Comparison of ENCODE assay signal across 10 cellular contexts in genomic region chr14:72535485-72535884, GRCh38.
A peak's percentile ranks its signal among the peaks of the same experiment; 100 is the strongest.
DNase-seq lines count a peak whose midpoint lies in the region; ATAC-seq, FAIRE-seq and TF ChIP-seq lines count a peak whose summit lies in the region.
"Had no signal": no experiment of that assay in that cellular context is flagged by ENCODE, and none has a peak within 500 bp of the region (broad histone marks: within the 10 kb centered on the region; RNA-seq: fewer than 3 reads in every experiment).

No MANE protein-coding gene starts in this region.

- no peak overlapping the region for H3K27ac Mint-ChIP-seq in memory B cell

- no peaks in the 10 kb centered on the region for H3K27me3 Mint-ChIP-seq in memory B cell

- no peaks in the 10 kb centered on the region for H3K36me3 ChIP-seq in Peyer's patch
- H3K36me3 ChIP-seq: ascending aorta had no signal

- no peak overlapping the region for H3K4me3 ChIP-seq in Peyer's patch
- H3K4me3 ChIP-seq: ascending aorta had no signal

- H3K27ac ChIP-seq in Peyer's patch = no peak overlapping the region
- H3K27ac ChIP-seq: ascending aorta had no signal

- peaks cover 0 to 6% (median 0%) of the 10 kb centered on the region in 4 donors for H3K9me3 ChIP-seq in Peyer's patch

- H3K27me3 ChIP-seq in Peyer's patch = no peaks in the 10 kb centered on the region
- H3K27me3 ChIP-seq: ascending aorta had no signal

- no peak for DNase-seq in GM12891 (ENCODE audit: insufficient read length, low spot score)
- DNase-seq in NOMO-1 (lab: John Stamatoyannopoulos, UW; ENCODE audit: unreplicated experiment in 2 of 2) = peak; percentile 75 to 95
- DNase-seq in memory B cell (ENCODE audit: low spot score in 2 of 2) = peak in 1 of 2 donors; percentile 30
- no peak for DNase-seq in Peyer's patch
- DNase-seq in kidney tubule cell (ENCODE audit: low spot score) = no peak
- DNase-seq: NCI-H1417 treated with DMSO at 0.1 percent for 48 hours had no signal

- peaks cover 14% of the 10 kb centered on the region for H3K9me3 Mint-ChIP-seq in memory B cell

- no peak for TF ChIP-seq CTCF in Peyer's patch (IDR thresholded peaks at IDR 0.05)

- H3K36me3 Mint-ChIP-seq in memory B cell = peaks cover 15% of the 10 kb centered on the region

- H3K4me1 ChIP-seq in Peyer's patch = peaks cover 0 to 14% (median 7%) of the 10 kb centered on the region in 4 donors
- H3K4me1 ChIP-seq: ascending aorta had no signal

- peaks cover 46% of the 10 kb centered on the region for H3K4me1 Mint-ChIP-seq in memory B cell

- peak; percentile 89 for ATAC-seq in HG02610 (IDR thresholded peaks at IDR 0.05; ENCODE audit: unreplicated experiment)
- peak; percentile 100 for ATAC-seq in memory B cell (ENCODE audit: low read depth)
- no peak for ATAC-seq in GM19455 (IDR thresholded peaks at IDR 0.05; ENCODE audit: unreplicated experiment)
- ATAC-seq in GM19324 (IDR thresholded peaks at IDR 0.05; ENCODE audit: low FRiP score, unreplicated experiment) = no peak

- H3K4me3 Mint-ChIP-seq in memory B cell = peak overlapping the region; percentile 49

- FAIRE-seq in GM12891 (lab: Jason Lieb, UNC) = peak; percentile 78

- TF ChIP-seq POLR2A in GM12891 (IDR thresholded peaks at IDR 0.05; ENCODE audit: low read depth, low read length) = no peak
- no peak for TF ChIP-seq POLR2A in Peyer's patch (IDR thresholded peaks at IDR 0.05)

TF ChIP-seq in GM12891, 5 proteins besides CTCF, POLR2A, EP300 and RAD21:
- TF ChIP-seq TAF1 (IDR thresholded peaks at IDR 0.05; ENCODE audit: low read depth, low read length) = no peak
- TF ChIP-seq SPI1 (IDR thresholded peaks at IDR 0.05; ENCODE audit: low read depth, low read length) = no peak
- no peak for TF ChIP-seq PAX5 (IDR thresholded peaks at IDR 0.05; ENCODE audit: insufficient read depth, low read length, severe bottlenecking)
- TF ChIP-seq POLR2AphosphoS5 (IDR thresholded peaks at IDR 0.05; ENCODE audit: low read depth, low read length) = no peak
- TF ChIP-seq POU2F2 (IDR thresholded peaks at IDR 0.05; ENCODE audit: low read depth, low read length) = no peak

Comparison
In these comparisons a context has a peak if more than half of its experiments do, and no peak if none do; other contexts are left out.
1. DNase-seq: peak in NOMO-1 (2 of 2); none in GM12891 (single experiment), Peyer's patch (0 of 3) and kidney tubule cell (single experiment).
2. ATAC-seq: peak in HG02610 (single experiment) and memory B cell (single experiment); none in GM19455 (single experiment) and GM19324 (single experiment).